In the genomic region with DNA sequence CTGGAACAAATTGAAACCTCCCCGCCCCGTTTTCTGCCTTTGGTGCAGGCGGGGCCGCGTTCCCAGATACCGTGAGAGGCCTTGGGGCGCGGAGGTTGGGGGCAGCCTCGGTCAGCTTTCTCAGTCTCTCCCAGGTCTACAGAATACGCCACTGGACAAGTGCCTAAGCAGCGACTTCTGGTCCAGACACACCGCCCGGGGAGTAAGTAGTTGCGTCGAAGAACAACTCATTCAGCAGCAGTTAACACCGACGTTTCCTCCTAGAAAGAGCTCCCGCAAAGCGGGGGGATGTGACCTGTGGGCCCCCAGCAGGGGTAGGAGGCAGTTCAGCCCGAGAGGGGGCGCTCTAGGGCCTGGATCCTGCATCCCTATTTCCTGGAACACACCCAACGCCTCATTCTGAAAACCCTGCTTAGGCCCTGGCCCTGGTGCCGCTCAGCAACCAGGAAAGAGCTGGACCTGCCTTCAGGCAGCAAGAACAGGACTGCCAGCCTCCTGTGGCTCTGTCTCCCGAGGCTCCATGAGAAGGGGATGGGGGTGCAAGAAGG, we compare ENCODE assay signal across 10 cellular contexts. TPM values are rescaled to one million over a fixed set of nuclear protein-coding genes. Genes with fewer than 3 reads are reported as not detected.
DNase-seq lines count a peak whose midpoint lies in the region; ATAC-seq and TF ChIP-seq lines count a peak whose summit lies in the region.
"Had no signal": no experiment of that assay in that cellular context is flagged by ENCODE, and none has a peak within 500 bp of the region (broad histone marks: within the 10 kb centered on the region; RNA-seq: fewer than 3 reads in every experiment).

No MANE protein-coding gene starts in this region.

- TF ChIP-seq CTCF in MCF 10A (IDR thresholded peaks at IDR 0.05; ENCODE audit: unreplicated experiment): peak; percentile 31
- TF ChIP-seq CTCF in mammary epithelial cell (conservative IDR thresholded peaks at IDR 0.05 in 1 of 2, IDR thresholded peaks at IDR 0.05 in 1 of 2; ENCODE audit: extremely low read depth in 1 of 2, insufficient read depth in 1 of 2, low read depth in 1 of 2, low read length in 2 of 2): no peak
- no peak for TF ChIP-seq CTCF in tibial nerve (IDR thresholded peaks at IDR 0.05)

- H3K36me3 Mint-ChIP-seq in MCF 10A (ENCODE audit: insufficient read depth, unreplicated experiment) (no peaks in the 10 kb centered on the region), immature natural killer cell (peaks cover 0 to 9% (median 0%) of the 10 kb centered on the region in 3 donors)
- peaks cover 34% of the 10 kb centered on the region for H3K36me3 Mint-ChIP-seq in activated CD4-positive, alpha-beta memory T cell treated with anti-CD3 and anti-CD28 coated beads, Interleukin-2, amount 10 ng/mL, durations not matched to agents 7 days and 5 days (ENCODE audit: low read depth)

- H3K27ac ChIP-seq in mammary epithelial cell (ENCODE audit: insufficient read depth, low read depth, low read length) (no peak overlapping the region), tibial nerve (no peak overlapping the region)

- H3K4me3 ChIP-seq in mammary epithelial cell (replicated peaks in 1 of 3; ENCODE audit: insufficient read depth in 1 of 3, low read depth in 2 of 3, low read length in 3 of 3) (no peak overlapping the region), tibial nerve (peak overlapping the region in 3 of 4 donors; percentile 14 to 31 (median 22))
- H3K4me3 ChIP-seq: lung had no signal

- 23% methylated on average over 22 of the region's 24 CpGs for WGBS in mammary epithelial cell (ENCODE audit: low coverage, missing lambda C conversion rate)
- 10 to 13% methylated on average over 23 to 24 of the region's 24 CpGs for WGBS in tibial nerve, 2 donors

- H3K27me3 ChIP-seq in mammary epithelial cell (ENCODE audit: insufficient read depth, low read length) (peaks cover 70% of the 10 kb centered on the region), tibial nerve (peaks cover 15 to 100% of the 10 kb centered on the region in 2 donors)

- peaks cover 19% of the 10 kb centered on the region for H3K9me3 ChIP-seq in mammary epithelial cell (replicated peaks; ENCODE audit: insufficient read depth, low read length)
- peaks cover 0 to 18% (median 3%) of the 10 kb centered on the region in 4 donors for H3K9me3 ChIP-seq in tibial nerve

- no peak overlapping the region for H3K4me2 ChIP-seq in mammary epithelial cell (ENCODE audit: insufficient read depth, low read depth, low read length)

- no peaks in the 10 kb centered on the region for H4K20me1 ChIP-seq in mammary epithelial cell (ENCODE audit: insufficient read depth, low read length)

- TF ChIP-seq EP300 in tibial nerve (IDR thresholded peaks at IDR 0.05): no peak

- POLR2A ChIA-PET in MCF 10A (lab: Yijun Ruan, JAX): no interaction called here
- POLR2A ChIA-PET in activated CD4-positive, alpha-beta memory T cell treated with anti-CD3 and anti-CD28 coated beads, Interleukin-2, amount 10 ng/mL, durations not matched to agents 7 days and 5 days (lab: Charles Lee): interaction anchor here (0.8 kb wide), 1 partner anchor 298 kb away, joined by 3 read pairs; the partner anchor contains the start of gene ZNF644

- no peaks in the 10 kb centered on the region for H3K79me2 ChIP-seq in mammary epithelial cell (ENCODE audit: insufficient read depth, low read length)

- no peak for DNase-seq in MCF 10A (ENCODE audit: unreplicated experiment)
- no peak for DNase-seq in mammary epithelial cell
- DNase-seq in activated CD4-positive, alpha-beta memory T cell treated with anti-CD3 and anti-CD28 coated beads, Interleukin-2, amount 10 ng/mL, durations not matched to agents 7 days and 5 days: no peak
- DNase-seq in immature natural killer cell: no peak
- no peak for DNase-seq in tibial nerve (ENCODE audit: low spot score in 2 of 2)
- no peak for DNase-seq in NCI-H345 (lab: John Stamatoyannopoulos, UW)
- DNase-seq in NCI-H1092 (lab: John Stamatoyannopoulos, UW): no peak
- DNase-seq: GF-D8 had no signal

- TF ChIP-seq POLR2A in tibial nerve (IDR thresholded peaks at IDR 0.05): no peak

- H3K27ac Mint-ChIP-seq in MCF 10A (ENCODE audit: low read depth, unreplicated experiment) (no peak overlapping the region), immature natural killer cell (no peak overlapping the region)
- no peak overlapping the region for H3K27ac Mint-ChIP-seq in activated CD4-positive, alpha-beta memory T cell treated with anti-CD3 and anti-CD28 coated beads, Interleukin-2, amount 10 ng/mL, durations not matched to agents 7 days and 5 days

- in situ Hi-C loops in mammary epithelial cell (cut with MboI; ENCODE audit: low sequenced_read_pairs in 2 of 2): loop anchor here in 1 of 2 donors (25.0 kb wide), 1 partner anchor 611 kb away; no protein-coding TSS in a partner anchor

- dilution Hi-C loops in mammary epithelial cell (cut with HindIII; ENCODE audit: low sequenced_read_pairs): no loop called here

- no peak for ATAC-seq in GM18907 (IDR thresholded peaks at IDR 0.05; ENCODE audit: unreplicated experiment)

- H3K4me1 ChIP-seq in mammary epithelial cell (ENCODE audit: insufficient read depth, low read length) (peaks cover 7% of the 10 kb centered on the region), tibial nerve (peaks cover 0 to 69% (median 29%) of the 10 kb centered on the region in 4 donors)

- H3K4me1 Mint-ChIP-seq in MCF 10A (ENCODE audit: insufficient read depth, unreplicated experiment): no peaks in the 10 kb centered on the region
- peaks cover 43% of the 10 kb centered on the region for H3K4me1 Mint-ChIP-seq in activated CD4-positive, alpha-beta memory T cell treated with anti-CD3 and anti-CD28 coated beads, Interleukin-2, amount 10 ng/mL, durations not matched to agents 7 days and 5 days
- H3K4me1 Mint-ChIP-seq in immature natural killer cell: peaks cover 48 to 71% of the 10 kb centered on the region in 2 donors

- H3K36me3 ChIP-seq in mammary epithelial cell (ENCODE audit: insufficient read depth, low read length): no peaks in the 10 kb centered on the region
- H3K36me3 ChIP-seq in tibial nerve: no peaks in the 10 kb centered on the region

- CTCF ChIA-PET in MCF 10A (lab: Yijun Ruan, JAX): interaction anchor here (0.6 to 0.7 kb wide), 4 partner anchors 11 to 1767 kb away, joined by 3 read pairs; no protein-coding TSS in a partner anchor
- CTCF ChIA-PET in mammary epithelial cell (lab: Charles Lee; ENCODE audit: low non-redundant PET): no interaction called here
- CTCF ChIA-PET in activated CD4-positive, alpha-beta memory T cell treated with anti-CD3 and anti-CD28 coated beads, Interleukin-2, amount 10 ng/mL, durations not matched to agents 7 days and 5 days (lab: Charles Lee): no interaction called here

- intact Hi-C loops in MCF 10A (cut with micrococcal nuclease) (loop anchor here (5.0 kb wide), 3 partner anchors 304 to 611 kb away; no protein-coding TSS in a partner anchor), mammary epithelial cell (cut with micrococcal nuclease) (loop anchor here (5.0 kb wide), 2 partner anchors 591 to 611 kb away; no protein-coding TSS in a partner anchor)

- H3K27me3 Mint-ChIP-seq in MCF 10A (ENCODE audit: insufficient read depth, unreplicated experiment) (no peaks in the 10 kb centered on the region), immature natural killer cell (ENCODE audit: low read depth in 3 of 3) (peaks cover 63 to 88% (median 84%) of the 10 kb centered on the region in 3 donors)
- H3K27me3 Mint-ChIP-seq in activated CD4-positive, alpha-beta memory T cell treated with anti-CD3 and anti-CD28 coated beads, Interleukin-2, amount 10 ng/mL, durations not matched to agents 7 days and 5 days: peaks cover 96% of the 10 kb centered on the region

- H2AFZ ChIP-seq in mammary epithelial cell (ENCODE audit: low read depth, low read length): no peak overlapping the region

- no peaks in the 10 kb centered on the region for H3K9me3 Mint-ChIP-seq in MCF 10A (ENCODE audit: unreplicated experiment)
- H3K9me3 Mint-ChIP-seq in activated CD4-positive, alpha-beta memory T cell treated with anti-CD3 and anti-CD28 coated beads, Interleukin-2, amount 10 ng/mL, durations not matched to agents 7 days and 5 days: no peaks in the 10 kb centered on the region
- H3K9me3 Mint-ChIP-seq in immature natural killer cell: peaks cover 0 to 38% (median 7%) of the 10 kb centered on the region in 6 donors

- H3K4me3 Mint-ChIP-seq in MCF 10A (ENCODE audit: unreplicated experiment): no peak overlapping the region
- peak overlapping the region; percentile 43 for H3K4me3 Mint-ChIP-seq in activated CD4-positive, alpha-beta memory T cell treated with anti-CD3 and anti-CD28 coated beads, Interleukin-2, amount 10 ng/mL, durations not matched to agents 7 days and 5 days
- peak overlapping the region; percentile 67 to 88 (median 79) for H3K4me3 Mint-ChIP-seq in immature natural killer cell

- H3K9ac ChIP-seq in mammary epithelial cell (ENCODE audit: insufficient read depth, low read length): no peak overlapping the region

- BruUV-seq in MCF 10A (replicated peaks; lab: Mats Ljungman, UMichigan) (no TSS peak), mammary epithelial cell (replicated peaks; lab: Mats Ljungman, UMichigan) (no TSS peak)

RNA-seq across cellular contexts. Expression of gene BARHL2, which starts 6.5 kb away (rescaled TPM):
- total RNA-seq in MCF 10A (2022) (not detected in 2 replicates), mammary epithelial cell (not detected), tibial nerve (not detected)
- polyA plus RNA-seq in mammary epithelial cell (not detected), immature natural killer cell (not detected)
- polyA minus RNA-seq in mammary epithelial cell: not detected
- not detected for total RNA-seq in activated CD4-positive, alpha-beta memory T cell treated with anti-CD3 and anti-CD28 coated beads, Interleukin-2, amount 10 ng/mL, durations not matched to agents 7 days and 5 days
- total RNA-seq: lung had no signal
- polyA plus RNA-seq: lung had no signal

Comparison
In these comparisons a context has a peak if more than half of its experiments do, and no peak if none do; other contexts are left out.
1. H3K4me3 ChIP-seq: peak in tibial nerve (3 of 4); none in mammary epithelial cell (0 of 3).